In the genomic region with DNA sequence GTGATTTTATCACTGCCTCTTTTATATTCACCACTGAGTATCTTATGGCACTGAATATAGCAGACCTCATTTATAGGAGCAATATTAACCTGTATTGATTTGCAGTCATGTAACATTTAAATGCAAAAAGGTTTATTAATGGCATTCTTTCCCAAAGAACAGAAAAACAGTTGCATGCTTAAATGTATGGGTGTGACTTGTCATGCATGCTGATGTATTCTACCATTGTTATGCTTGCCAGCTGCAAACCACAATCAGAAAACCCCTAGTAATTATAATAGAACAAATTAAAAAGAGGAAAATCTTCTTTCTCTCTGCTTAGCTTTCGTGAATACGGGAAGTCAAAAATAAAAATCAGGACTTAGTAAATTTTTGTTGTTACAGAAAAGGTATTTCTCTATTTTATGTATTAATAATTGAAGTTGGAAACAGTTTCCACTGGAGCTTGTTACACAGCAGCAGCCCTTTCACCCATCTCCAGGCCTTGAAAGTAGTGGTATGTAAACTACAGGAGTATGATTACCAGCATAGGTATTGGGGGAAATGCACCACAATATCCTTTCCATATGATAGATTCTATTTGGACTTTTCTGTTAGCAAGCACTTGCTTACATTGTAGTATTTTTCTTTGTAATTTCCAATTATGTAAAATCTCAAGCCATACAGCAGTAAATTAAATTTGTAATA, we compare ENCODE assay signal across 21 cellular contexts.
A peak's percentile ranks its signal among the peaks of the same experiment; 100 is the strongest.
DNase-seq lines count a peak whose midpoint lies in the region; ATAC-seq and TF ChIP-seq lines count a peak whose summit lies in the region.
"Had no signal": no experiment of that assay in that cellular context is flagged by ENCODE, and none has a peak within 500 bp of the region (broad histone marks: within the 10 kb centered on the region; RNA-seq: fewer than 3 reads in every experiment).

No MANE protein-coding gene starts in this region.

- H3K36me3 Mint-ChIP-seq in WTC11 = peaks cover 15% of the 10 kb centered on the region
- H3K36me3 Mint-ChIP-seq: CD14-positive monocyte; CD8-positive, alpha-beta memory T cell had no signal

- DNase-seq in WTC11 (ENCODE audit: low spot score) (no peak), iPS-NIHi11 (ENCODE audit: low spot score) (no peak), H7 (no peak)
- DNase-seq: 8988T; ACHN; AML-193; BE2C; CD4-positive, alpha-beta T cell; CD8-positive, alpha-beta memory T cell; DMS 273 treated with DMSO at 0.1 percent for 48 hours; DMS79; EL; GDM1; H9 had no signal

- H3K27ac Mint-ChIP-seq in WTC11 = no peak overlapping the region
- H3K27ac Mint-ChIP-seq: CD14-positive monocyte; CD4-positive, alpha-beta T cell; CD8-positive, alpha-beta memory T cell had no signal

- POLR2A ChIA-PET in WTC11 (lab: Charles Lee) = interaction anchor here (0.6 kb wide), 1 partner anchor 710 kb away, joined by 3 read pairs; no protein-coding TSS in a partner anchor

- H2AFZ ChIP-seq in neuron (ENCODE audit: low read depth, low read length) = peak overlapping the region; percentile 5

- CTCF ChIA-PET in WTC11 (lab: Charles Lee) = no interaction called here

- no peak overlapping the region for H3K9ac ChIP-seq in HUES48 (ENCODE audit: low read depth, low read length)
- H3K9ac ChIP-seq: BLaER1 treated with 17β-estradiol and CSF1 and Interleukin-3, amounts not matched to agents 10 nM and 100 nM had no signal

- H3K4me3 ChIP-seq in HUES48 (ENCODE audit: low read depth, low read length) (no peak overlapping the region), neuron (ENCODE audit: low read length) (no peak overlapping the region), H7 (ENCODE audit: insufficient read depth, low read depth, low read length) (no peak overlapping the region)
- H3K4me3 ChIP-seq: A549; BLaER1 treated with 17β-estradiol and CSF1 and Interleukin-3, amounts not matched to agents 10 nM and 100 nM had no signal

- H3K4me1 ChIP-seq in HUES48 (ENCODE audit: control insufficient read depth, insufficient read depth, low read length) (peaks cover 18% of the 10 kb centered on the region), neuron (ENCODE audit: insufficient read depth, low read length) (peaks cover 5% of the 10 kb centered on the region)
- H3K4me1 ChIP-seq: A549; BE2C; BLaER1 treated with 17β-estradiol and CSF1 and Interleukin-3, amounts not matched to agents 10 nM and 100 nM had no signal

- H3K27me3 Mint-ChIP-seq in WTC11 (ENCODE audit: low read depth) = no peaks in the 10 kb centered on the region
- H3K27me3 Mint-ChIP-seq: CD4-positive, alpha-beta T cell; CD8-positive, alpha-beta memory T cell had no signal

- TF ChIP-seq CTCF in WTC11 (IDR thresholded peaks at IDR 0.05) = no peak

- H3K9me3 ChIP-seq in HUES48 (ENCODE audit: control insufficient read depth, insufficient read depth, low read length) = no peaks in the 10 kb centered on the region
- no peaks in the 10 kb centered on the region for H3K9me3 ChIP-seq in neuron (ENCODE audit: low read length)
- H3K9me3 ChIP-seq: A549; BE2C; BLaER1 treated with 17β-estradiol and CSF1 and Interleukin-3, amounts not matched to agents 10 nM and 100 nM had no signal

- H3K4me3 Mint-ChIP-seq in WTC11 = no peak overlapping the region
- H3K4me3 Mint-ChIP-seq: CD14-positive monocyte; CD4-positive, alpha-beta T cell; CD8-positive, alpha-beta memory T cell; H9 had no signal

- H3K4me1 Mint-ChIP-seq in WTC11 = peaks cover 20% of the 10 kb centered on the region
- H3K4me1 Mint-ChIP-seq: CD14-positive monocyte; CD8-positive, alpha-beta memory T cell had no signal

- ATAC-seq in WTC11 (peak; percentile 53), HG02852 (IDR thresholded peaks at IDR 0.05; ENCODE audit: unreplicated experiment) (no peak)
- ATAC-seq: A549, HCT116 had no signal

- H3K36me3 ChIP-seq in HUES48 (ENCODE audit: control insufficient read depth, insufficient read depth, low read length) = no peaks in the 10 kb centered on the region
- H3K36me3 ChIP-seq in neuron (ENCODE audit: insufficient read depth, low read length) = no peaks in the 10 kb centered on the region
- no peaks in the 10 kb centered on the region for H3K36me3 ChIP-seq in H7 (replicated peaks; ENCODE audit: control insufficient read depth, insufficient read depth, low read length)
- H3K36me3 ChIP-seq: BE2C; BLaER1 treated with 17β-estradiol and CSF1 and Interleukin-3, amounts not matched to agents 10 nM and 100 nM had no signal

- H3K27me3 ChIP-seq in HUES48 (ENCODE audit: control insufficient read depth, insufficient read depth, low read length) = no peaks in the 10 kb centered on the region
- no peaks in the 10 kb centered on the region for H3K27me3 ChIP-seq in neuron (ENCODE audit: insufficient read depth, low read length)
- no peaks in the 10 kb centered on the region for H3K27me3 ChIP-seq in H7 (ENCODE audit: control insufficient read depth, insufficient read depth, low read length)
- H3K27me3 ChIP-seq: BLaER1 treated with 17β-estradiol and CSF1 and Interleukin-3, amounts not matched to agents 10 nM and 100 nM had no signal

- peak overlapping the region; percentile 63 for H3K27ac ChIP-seq in HUES48 (ENCODE audit: low read depth, low read length)
- H3K27ac ChIP-seq: A549; BLaER1 treated with 17β-estradiol and CSF1 and Interleukin-3, amounts not matched to agents 10 nM and 100 nM had no signal

- H3K9me3 Mint-ChIP-seq in WTC11 = peaks cover 18% of the 10 kb centered on the region
- H3K9me3 Mint-ChIP-seq: CD4-positive, alpha-beta T cell had no signal

TF ChIP-seq in WTC11, 78 proteins besides CTCF, POLR2A, EP300 and RAD21 (continues in another document):
- TF ChIP-seq NR2C2 (CRISPR knock-in tag; IDR thresholded peaks at IDR 0.05) (no peak), OVOL2 (CRISPR knock-in tag; IDR thresholded peaks at IDR 0.05; ENCODE audit: borderline replicate concordance) (no peak), ZSCAN18 (CRISPR knock-in tag; IDR thresholded peaks at IDR 0.05) (no peak), GTF2I (CRISPR knock-in tag; conservative IDR thresholded peaks at IDR 0.05) (no peak), ATF3 (CRISPR knock-in tag; conservative IDR thresholded peaks at IDR 0.05) (no peak), KAT7 (CRISPR knock-in tag; IDR thresholded peaks at IDR 0.05; ENCODE audit: borderline replicate concordance) (no peak), ETV6 (CRISPR knock-in tag; IDR thresholded peaks at IDR 0.05) (no peak), ARID4B (CRISPR knock-in tag; IDR thresholded peaks at IDR 0.05; ENCODE audit: borderline replicate concordance) (no peak)
